ENCODE assay signal across 14 cellular contexts in genomic region chr10:43208147-43209063, GRCh38. TPM values are rescaled to one million over a fixed set of nuclear protein-coding genes. Genes with fewer than 3 reads are reported as not detected.
A peak's percentile ranks its signal among the peaks of the same experiment; 100 is the strongest.
DNase-seq lines count a peak whose midpoint lies in the region; ATAC-seq and TF ChIP-seq lines count a peak whose summit lies in the region.
"Had no signal": no experiment of that assay in that cellular context is flagged by ENCODE, and none has a peak within 500 bp of the region (broad histone marks: within the 10 kb centered on the region; RNA-seq: fewer than 3 reads in every experiment).

No MANE protein-coding gene starts in this region.

- no peak for ATAC-seq in activated CD8-positive, alpha-beta memory T cell treated with anti-CD3 and anti-CD28 coated beads, Interleukin-2, amount 10 ng/mL, durations not matched to agents 7 days and 5 days
- ATAC-seq in HG03159 (IDR thresholded peaks at IDR 0.05; ENCODE audit: unreplicated experiment) (no peak), HG03175 (IDR thresholded peaks at IDR 0.05; ENCODE audit: unreplicated experiment) (no peak)
- no peak for ATAC-seq in activated CD8-positive, alpha-beta T cell treated with anti-CD3 and anti-CD28 coated beads for 36 hours
- ATAC-seq: foreskin keratinocyte had no signal

- DNase-seq in activated naive CD4-positive, alpha-beta T cell treated with anti-CD3 and anti-CD28 coated beads for 36 hours: peak; percentile 1
- no peak for DNase-seq in activated naive CD4-positive, alpha-beta T cell (lab: John Stamatoyannopoulos, UW)
- DNase-seq in activated CD8-positive, alpha-beta memory T cell treated with anti-CD3 and anti-CD28 coated beads, Interleukin-2, amount 10 ng/mL, durations not matched to agents 7 days and 5 days: peak; percentile 38
- DNase-seq in left ventricle myocardium inferior: peak; percentile 9
- peak; percentile 12 to 56 for DNase-seq in tibial artery
- no peak for DNase-seq in activated CD8-positive, alpha-beta T cell treated with anti-CD3 and anti-CD28 coated beads for 36 hours
- DNase-seq: DMS153; effector memory CD4-positive, alpha-beta T cell; foreskin keratinocyte; HCEC 1CT; Karpas-422; NCI-H187 had no signal

- no peaks in the 10 kb centered on the region for H3K4me1 ChIP-seq in left ventricle myocardium inferior
- peaks cover 0 to 6% (median 0%) of the 10 kb centered on the region in 4 donors for H3K4me1 ChIP-seq in tibial artery
- H3K4me1 ChIP-seq: foreskin keratinocyte had no signal

- H3K4me3 ChIP-seq in left ventricle myocardium inferior: no peak overlapping the region
- H3K4me3 ChIP-seq in tibial artery: no peak overlapping the region

- peaks cover 15% of the 10 kb centered on the region for H3K27me3 ChIP-seq in left ventricle myocardium inferior (ENCODE audit: low read depth)
- H3K27me3 ChIP-seq in tibial artery: peaks cover 0 to 7% of the 10 kb centered on the region in 2 donors

- POLR2A ChIA-PET in activated CD8-positive, alpha-beta T cell treated with anti-CD3 and anti-CD28 coated beads for 36 hours (lab: Charles Lee): no interaction called here

- CTCF ChIA-PET in activated naive CD4-positive, alpha-beta T cell treated with anti-CD3 and anti-CD28 coated beads for 36 hours (lab: Charles Lee): no interaction called here
- CTCF ChIA-PET in activated CD8-positive, alpha-beta memory T cell treated with anti-CD3 and anti-CD28 coated beads, Interleukin-2, amount 10 ng/mL, durations not matched to agents 7 days and 5 days (lab: Charles Lee): interaction anchor here (10.8 kb wide), 1 partner anchor 12 kb away, joined by 176 read pairs; no protein-coding TSS in a partner anchor
- CTCF ChIA-PET in activated CD8-positive, alpha-beta T cell treated with anti-CD3 and anti-CD28 coated beads for 36 hours (lab: Charles Lee): no interaction called here

- no peak overlapping the region for H3K27ac ChIP-seq in left ventricle myocardium inferior (replicated peaks)
- no peak overlapping the region for H3K27ac ChIP-seq in tibial artery
- H3K27ac ChIP-seq: foreskin keratinocyte had no signal

- TF ChIP-seq CTCF in left ventricle myocardium inferior (IDR thresholded peaks at IDR 0.05; ENCODE audit: borderline replicate concordance): no peak
- no peak for TF ChIP-seq CTCF in tibial artery (IDR thresholded peaks at IDR 0.05)
- no peak for TF ChIP-seq CTCF in activated CD8-positive, alpha-beta T cell treated with anti-CD3 and anti-CD28 coated beads for 36 hours (IDR thresholded peaks at IDR 0.05)

- H3K36me3 Mint-ChIP-seq in activated naive CD4-positive, alpha-beta T cell treated with anti-CD3 and anti-CD28 coated beads for 36 hours (ENCODE audit: low read depth): no peaks in the 10 kb centered on the region
- H3K36me3 Mint-ChIP-seq in activated CD8-positive, alpha-beta memory T cell treated with anti-CD3 and anti-CD28 coated beads, Interleukin-2, amount 10 ng/mL, durations not matched to agents 7 days and 5 days: no peaks in the 10 kb centered on the region
- no peaks in the 10 kb centered on the region for H3K36me3 Mint-ChIP-seq in activated CD8-positive, alpha-beta T cell treated with anti-CD3 and anti-CD28 coated beads for 36 hours (ENCODE audit: low read depth)

- H3K9me3 ChIP-seq in left ventricle myocardium inferior (replicated peaks) (no peaks in the 10 kb centered on the region), tibial artery (no peaks in the 10 kb centered on the region)

- no peaks in the 10 kb centered on the region for H3K27me3 Mint-ChIP-seq in activated naive CD4-positive, alpha-beta T cell treated with anti-CD3 and anti-CD28 coated beads for 36 hours (ENCODE audit: low read depth)
- H3K27me3 Mint-ChIP-seq in activated CD8-positive, alpha-beta memory T cell treated with anti-CD3 and anti-CD28 coated beads, Interleukin-2, amount 10 ng/mL, durations not matched to agents 7 days and 5 days: no peaks in the 10 kb centered on the region
- no peaks in the 10 kb centered on the region for H3K27me3 Mint-ChIP-seq in activated CD8-positive, alpha-beta T cell treated with anti-CD3 and anti-CD28 coated beads for 36 hours

- no peak overlapping the region for H3K27ac Mint-ChIP-seq in activated naive CD4-positive, alpha-beta T cell treated with anti-CD3 and anti-CD28 coated beads for 36 hours
- H3K27ac Mint-ChIP-seq in activated CD8-positive, alpha-beta memory T cell treated with anti-CD3 and anti-CD28 coated beads, Interleukin-2, amount 10 ng/mL, durations not matched to agents 7 days and 5 days: no peak overlapping the region
- no peak overlapping the region for H3K27ac Mint-ChIP-seq in activated CD8-positive, alpha-beta T cell treated with anti-CD3 and anti-CD28 coated beads for 36 hours

- H3K36me3 ChIP-seq in left ventricle myocardium inferior (no peaks in the 10 kb centered on the region), tibial artery (no peaks in the 10 kb centered on the region)

- intact Hi-C loops in activated naive CD4-positive, alpha-beta T cell treated with anti-CD3 and anti-CD28 coated beads for 36 hours (cut with micrococcal nuclease): loop anchor here (5.0 to 10.0 kb wide), 2 partner anchors 49 to 274 kb away; no protein-coding TSS in a partner anchor
- intact Hi-C loops in left ventricle myocardium inferior (cut with micrococcal nuclease): no loop called here
- intact Hi-C loops in tibial artery (cut with DNase I; ENCODE audit: low total_unique reads): no loop called here
- intact Hi-C loops in activated CD8-positive, alpha-beta T cell treated with anti-CD3 and anti-CD28 coated beads for 36 hours (cut with micrococcal nuclease): loop anchor here (10.0 kb wide), 1 partner anchor 256 kb away; no protein-coding TSS in a partner anchor

- H3K4me3 Mint-ChIP-seq in activated naive CD4-positive, alpha-beta T cell treated with anti-CD3 and anti-CD28 coated beads for 36 hours: no peak overlapping the region
- no peak overlapping the region for H3K4me3 Mint-ChIP-seq in activated CD8-positive, alpha-beta memory T cell treated with anti-CD3 and anti-CD28 coated beads, Interleukin-2, amount 10 ng/mL, durations not matched to agents 7 days and 5 days
- H3K4me3 Mint-ChIP-seq in activated CD8-positive, alpha-beta T cell treated with anti-CD3 and anti-CD28 coated beads for 36 hours: no peak overlapping the region

- H3K9me3 Mint-ChIP-seq in activated naive CD4-positive, alpha-beta T cell treated with anti-CD3 and anti-CD28 coated beads for 36 hours: no peaks in the 10 kb centered on the region
- no peaks in the 10 kb centered on the region for H3K9me3 Mint-ChIP-seq in activated CD8-positive, alpha-beta memory T cell treated with anti-CD3 and anti-CD28 coated beads, Interleukin-2, amount 10 ng/mL, durations not matched to agents 7 days and 5 days (ENCODE audit: low read depth)
- no peaks in the 10 kb centered on the region for H3K9me3 Mint-ChIP-seq in activated CD8-positive, alpha-beta T cell treated with anti-CD3 and anti-CD28 coated beads for 36 hours

- no peaks in the 10 kb centered on the region for H3K4me1 Mint-ChIP-seq in activated naive CD4-positive, alpha-beta T cell treated with anti-CD3 and anti-CD28 coated beads for 36 hours (ENCODE audit: low read depth)
- H3K4me1 Mint-ChIP-seq in activated CD8-positive, alpha-beta memory T cell treated with anti-CD3 and anti-CD28 coated beads, Interleukin-2, amount 10 ng/mL, durations not matched to agents 7 days and 5 days: peaks cover 4% of the 10 kb centered on the region
- H3K4me1 Mint-ChIP-seq in activated CD8-positive, alpha-beta T cell treated with anti-CD3 and anti-CD28 coated beads for 36 hours (ENCODE audit: low read depth): peaks cover 6% of the 10 kb centered on the region

RNA-seq across cellular contexts. Expression of gene RASGEF1A, which starts 58.5 kb away (rescaled TPM):
- total RNA-seq in activated naive CD4-positive, alpha-beta T cell treated with anti-CD3 and anti-CD28 coated beads for 36 hours: not detected
- total RNA-seq in activated CD8-positive, alpha-beta memory T cell treated with anti-CD3 and anti-CD28 coated beads, Interleukin-2, amount 10 ng/mL, durations not matched to agents 7 days and 5 days: 1 to 10 TPM; 3.2 to 4.2 TPM
- 1.1 TPM for total RNA-seq in left ventricle myocardium inferior
- total RNA-seq in activated CD8-positive, alpha-beta T cell treated with anti-CD3 and anti-CD28 coated beads for 36 hours: 1 to 10 TPM; 1.2 to 1.5 TPM

Comparison
In these comparisons a context has a peak if more than half of its experiments do, and no peak if none do; other contexts are left out.
1. DNase-seq: peak in activated naive CD4-positive, alpha-beta T cell treated with anti-CD3 and anti-CD28 coated beads for 36 hours (single experiment), activated CD8-positive, alpha-beta memory T cell treated with anti-CD3 and anti-CD28 coated beads, Interleukin-2, amount 10 ng/mL, durations not matched to agents 7 days and 5 days (single experiment), left ventricle myocardium inferior (single experiment) and tibial artery (2 of 2); none in activated naive CD4-positive, alpha-beta T cell (0 of 4) and activated CD8-positive, alpha-beta T cell treated with anti-CD3 and anti-CD28 coated beads for 36 hours (single experiment).
2. intact Hi-C loops: an anchor here in activated naive CD4-positive, alpha-beta T cell treated with anti-CD3 and anti-CD28 coated beads for 36 hours (5.0 to 10.0 kb wide) and activated CD8-positive, alpha-beta T cell treated with anti-CD3 and anti-CD28 coated beads for 36 hours (10.0 kb wide); none called in left ventricle myocardium inferior and tibial artery.